Comparison of ENCODE assay signal across 25 cellular contexts in the genomic region with DNA sequence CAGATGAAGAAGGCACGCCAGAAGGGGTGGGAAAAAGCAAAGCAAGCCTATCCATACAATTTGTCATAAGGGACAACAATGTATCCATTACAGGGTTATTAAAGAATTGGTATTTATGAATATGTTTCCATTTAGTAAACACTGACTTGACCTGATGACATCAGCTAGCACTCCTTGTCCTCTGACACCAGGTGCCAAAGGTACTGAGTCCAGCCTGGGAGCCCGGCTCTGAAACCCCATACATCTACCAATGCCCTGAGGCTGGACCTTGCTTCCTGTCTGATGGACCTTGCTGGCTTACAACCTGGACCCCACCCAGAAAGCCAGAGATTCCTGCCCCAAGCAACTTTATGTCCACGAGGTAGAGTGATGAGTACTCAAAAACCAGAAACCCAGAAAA.
"Had no signal": no experiment of that assay in that cellular context is flagged by ENCODE, and none has a peak within 500 bp of the region (broad histone marks: within the 10 kb centered on the region; RNA-seq: fewer than 3 reads in every experiment).

No MANE protein-coding gene starts in this region.

- H3K4me2 ChIP-seq: neural progenitor cell had no signal

- ATAC-seq: natural killer cell; psoas muscle; right cardiac atrium; right lobe of liver; stimulated activated effector memory CD8-positive, alpha-beta T cell treated with anti-CD3 and anti-CD28 coated beads, Interleukin-12 subunit alpha, Interleukin-12 subunit beta, amount 100 ng/mL, for 72 hours; stimulated activated naive B cell treated with anti-CD40 and anti-IgM and Interleukin-4, amounts not matched to agents 10 μg/mL and 1 μg/mL and 100 μg/mL, for 72 hours; upper lobe of right lung had no signal

- H3K79me2 ChIP-seq: parathyroid adenoma had no signal

- H3K27me3 ChIP-seq: neural progenitor cell, ovary, right lobe of liver, sigmoid colon, stomach, thyroid gland, tibial nerve, upper lobe of right lung, uterus had no signal

- DNase-seq: natural killer cell; occipital lobe; ovary; posterior cingulate gyrus; psoas muscle; right cardiac atrium; right lobe of liver; sigmoid colon; small intestine; stimulated activated CD4-positive, alpha-beta T cell treated with anti-CD3 and anti-CD28 coated beads, Interleukin-15, amount 100 ng/mL, for 24 hours; stimulated activated CD4-positive, alpha-beta T cell treated with anti-CD3 and anti-CD28 coated beads, Interleukin-2, amount 100 ng/mL, for 24 hours; stimulated activated CD4-positive, alpha-beta T cell treated with anti-CD3 and anti-CD28 coated beads, Interleukin-2, amount 100 ng/mL, for 48 hours; stimulated activated CD4-positive, alpha-beta T cell treated with anti-CD3 and anti-CD28 coated beads, Interleukin-4, amount 100 ng/mL, for 24 hours; stimulated activated naive B cell treated with anti-CD40 and anti-IgM and Interleukin-4, amounts not matched to agents 10 μg/mL and 1 μg/mL and 100 μg/mL, for 72 hours; stimulated activated naive CD4-positive, alpha-beta T cell treated with Interleukin-2 at 50 U/mL for 16 hours; stomach; thyroid gland; trophoblast cell; upper lobe of right lung; uterus had no signal

- H3K9me3 ChIP-seq: ovary, psoas muscle, right lobe of liver, sigmoid colon, stomach, thoracic aorta, thyroid gland, tibial nerve, upper lobe of right lung, uterus had no signal

- H3K4me1 ChIP-seq: psoas muscle, right lobe of liver, sigmoid colon, stomach, thyroid gland, tibial nerve, upper lobe of right lung, uterus had no signal

- H2AFZ ChIP-seq: neural progenitor cell, parathyroid adenoma had no signal

- H3K27ac ChIP-seq: neural progenitor cell, ovary, parathyroid adenoma, psoas muscle, right lobe of liver, sigmoid colon, stomach, thoracic aorta, thyroid gland, tibial nerve, upper lobe of right lung, uterus had no signal

- H3K36me3 ChIP-seq: neural progenitor cell, ovary, right lobe of liver, sigmoid colon, stomach, thoracic aorta, thyroid gland, tibial nerve, upper lobe of right lung, uterus had no signal

- H3K4me3 ChIP-seq: neural progenitor cell, ovary, psoas muscle, right lobe of liver, sigmoid colon, stomach, thoracic aorta, thyroid gland, tibial nerve, upper lobe of right lung, uterus had no signal
